In the genomic region with DNA sequence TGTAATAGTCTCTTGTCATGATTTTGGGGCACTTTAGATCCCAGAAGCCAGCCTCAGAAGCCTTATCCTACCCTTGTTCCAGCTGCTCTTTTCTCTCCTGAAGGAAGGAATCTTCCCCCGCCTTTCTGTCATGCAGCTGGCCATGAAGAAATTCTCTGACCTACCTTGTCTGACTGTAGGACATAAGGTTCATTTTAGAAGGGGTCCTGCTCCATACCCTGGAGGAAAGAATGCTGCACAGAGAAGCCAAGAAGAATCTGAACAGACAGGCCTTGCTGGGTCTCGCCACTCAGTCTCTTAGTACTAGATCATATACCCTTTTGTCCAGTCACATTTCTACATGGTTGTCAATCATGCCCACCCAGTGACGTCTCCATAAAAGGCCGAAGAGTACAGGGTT, we compare ENCODE assay signal across 21 cellular contexts. TPM values are rescaled to one million over a fixed set of nuclear protein-coding genes. Genes with fewer than 3 reads are reported as not detected.
"Had no signal": no experiment of that assay in that cellular context is flagged by ENCODE, and none has a peak within 500 bp of the region (broad histone marks: within the 10 kb centered on the region; RNA-seq: fewer than 3 reads in every experiment).

No MANE protein-coding gene starts in this region.

- ATAC-seq: HepG2, PC-3, Right ventricle myocardium inferior, SK-N-SH treated with all-trans-retinoic acid at 6 μM for 48 hours had no signal

- H3K27ac ChIP-seq: Peyer's patch, SJCRH30 had no signal

- H3K4me1 ChIP-seq: Peyer's patch, SJCRH30 had no signal

- H3K27me3 ChIP-seq: Peyer's patch, SJCRH30 had no signal

- H3K9me3 ChIP-seq: MG63, Peyer's patch, SJCRH30 had no signal

- H3K4me3 ChIP-seq: MG63, Peyer's patch, SJCRH30 had no signal

- DNase-seq: IMR-90; Karpas-422; KG1; MG63; NCI-H1092; NCI-H1436; NCI-H187; NCI-H2081 treated with DMSO at 0.1 percent for 48 hours; NCI-H226; NCI-H446; NCI-H510A; NCI-H524 treated with DMSO at 0.1 percent for 48 hours; NCI-H774; NK-92 treated with Interleukin-12 subunit alpha and Interleukin-12 subunit beta, amount 100 ng/mL, for 24 hours; SHP77 treated with DMSO at 0.1 percent for 48 hours; SJCRH30 had no signal

- H3K36me3 ChIP-seq: MG63, Peyer's patch, SJCRH30 had no signal

RNA-seq across cellular contexts. Expression of gene TMCC3, which starts 6.2 kb away (rescaled TPM):
- total RNA-seq: HepG2 had no signal
- polyA plus RNA-seq: HepG2 had no signal
